ENCODE assay signal across 8 cellular contexts in the genomic region with DNA sequence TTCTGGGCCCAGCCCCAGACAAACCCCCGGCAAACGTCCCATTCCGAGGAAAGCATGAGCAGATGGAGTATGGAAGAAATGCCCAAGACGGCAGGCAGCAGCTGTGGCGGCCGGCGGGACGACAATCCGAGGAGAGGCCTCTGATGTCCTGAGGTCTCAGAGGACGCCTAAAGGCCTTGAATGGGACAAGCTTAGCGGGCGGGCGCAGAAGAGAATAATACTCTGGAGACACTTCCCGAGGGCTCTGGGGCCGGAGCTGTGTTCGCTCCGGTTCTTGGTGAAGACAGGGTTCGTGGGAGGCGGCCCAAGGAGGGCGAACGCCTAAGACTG. TPM values are rescaled to one million over a fixed set of nuclear protein-coding genes. Genes with fewer than 3 reads are reported as not detected.
A peak's percentile ranks its signal among the peaks of the same experiment; 100 is the strongest.
DNase-seq lines count a peak whose midpoint lies in the region; ATAC-seq and TF ChIP-seq lines count a peak whose summit lies in the region.

No MANE protein-coding gene starts in this region.

- no peak overlapping the region for H2AK5ac ChIP-seq in mesendoderm (ENCODE audit: low read length)

- H3K4ac ChIP-seq in mesendoderm (ENCODE audit: low read depth, low read length) = peak overlapping the region; percentile 73

- H3K27me3 ChIP-seq in cardiac muscle cell = no peaks in the 10 kb centered on the region
- no peaks in the 10 kb centered on the region for H3K27me3 ChIP-seq in mesendoderm (ENCODE audit: insufficient read depth, low read length, poor library complexity)
- no peaks in the 10 kb centered on the region for H3K27me3 ChIP-seq in vagina

- peak overlapping the region; percentile 44 for H3K4me3 ChIP-seq in cardiac muscle cell
- H3K4me3 ChIP-seq in mesendoderm (ENCODE audit: low read length) = peak overlapping the region; percentile 66
- H3K4me3 ChIP-seq in vagina = peak overlapping the region; percentile 55 to 59

- H3K4me1 ChIP-seq in cardiac muscle cell (ENCODE audit: low read depth) (peaks cover 5% of the 10 kb centered on the region), mesendoderm (ENCODE audit: control insufficient read depth, low read depth, low read length) (peaks cover 4% of the 10 kb centered on the region), vagina (peaks cover 28% of the 10 kb centered on the region)

- H3K27ac Mint-ChIP-seq in MCF 10A (ENCODE audit: low read depth, unreplicated experiment) = peak overlapping the region; percentile 84

- H4K5ac ChIP-seq in mesendoderm (ENCODE audit: low read length) = no peak overlapping the region

- peak overlapping the region; percentile 74 for H3K23ac ChIP-seq in mesendoderm (ENCODE audit: low read length)

- no peak for DNase-seq in cardiac muscle cell (ENCODE audit: low read depth in 1 of 2, low spot score in 1 of 2)
- DNase-seq in Right ventricle myocardium inferior (ENCODE audit: missing footprints) = no peak
- no peak for DNase-seq in MCF 10A (ENCODE audit: unreplicated experiment)
- DNase-seq in mesendoderm = no peak
- no peak for DNase-seq in vagina (ENCODE audit: extremely low spot score in 2 of 2)
- no peak for DNase-seq in posterior vena cava (ENCODE audit: low spot score)
- DNase-seq in DMS79 (lab: John Stamatoyannopoulos, UW) = no peak
- DNase-seq in NCI-H2029 (lab: John Stamatoyannopoulos, UW) = no peak

- no peaks in the 10 kb centered on the region for H3K27me3 Mint-ChIP-seq in MCF 10A (ENCODE audit: insufficient read depth, unreplicated experiment)

- H4K8ac ChIP-seq in mesendoderm (ENCODE audit: low read depth, low read length) = no peak overlapping the region

- H3K36me3 ChIP-seq in cardiac muscle cell = peaks cover 31% of the 10 kb centered on the region
- H3K36me3 ChIP-seq in mesendoderm (ENCODE audit: control insufficient read depth, insufficient read depth, low read length) = peaks cover 15% of the 10 kb centered on the region
- H3K36me3 ChIP-seq in vagina = peaks cover 0 to 39% of the 10 kb centered on the region in 2 donors

- H2BK5ac ChIP-seq in mesendoderm (ENCODE audit: low read length) = peak overlapping the region; percentile 58

- H3K27ac ChIP-seq in cardiac muscle cell (peak overlapping the region; percentile 79), mesendoderm (ENCODE audit: low read depth, low read length) (peak overlapping the region; percentile 89), vagina (peak overlapping the region; percentile 91)

- H3K9me3 Mint-ChIP-seq in MCF 10A (ENCODE audit: unreplicated experiment) = no peaks in the 10 kb centered on the region

- POLR2A ChIA-PET in MCF 10A (lab: Yijun Ruan, JAX) = interaction anchor here (0.6 to 3.3 kb wide), 13 partner anchors 16 to 361 kb away, joined by 3 to 41 read pairs (median 6); a partner anchor contains a TSS

- H3K79me2 ChIP-seq in mesendoderm (ENCODE audit: control insufficient read depth, insufficient read depth, low read length) = peaks cover 2% of the 10 kb centered on the region

- no CpG with 5 or more reads among the region's 21 CpGs for WGBS in mesendoderm (ENCODE audit: extremely low coverage, insufficient coverage, low lambda C conversion rate)

- CTCF ChIA-PET in MCF 10A (lab: Yijun Ruan, JAX) = interaction anchor here (1.2 to 1.9 kb wide), 5 partner anchors 9 to 246 kb away, joined by 4 to 6 read pairs (median 4); no protein-coding TSS in a partner anchor

- H3K4me1 Mint-ChIP-seq in MCF 10A (ENCODE audit: insufficient read depth, unreplicated experiment) = peaks cover 17% of the 10 kb centered on the region

- H2BK15ac ChIP-seq in mesendoderm (replicated peaks; ENCODE audit: low read depth) = no peak overlapping the region

- H3K4me3 Mint-ChIP-seq in MCF 10A (ENCODE audit: unreplicated experiment) = peak overlapping the region; percentile 83

- no peak for ATAC-seq in Right ventricle myocardium inferior

- peaks cover 36% of the 10 kb centered on the region for H3K36me3 Mint-ChIP-seq in MCF 10A (ENCODE audit: insufficient read depth, unreplicated experiment)

- H3K9ac ChIP-seq in mesendoderm (ENCODE audit: low read length) = peak overlapping the region; percentile 92

- no peak overlapping the region for H2BK120ac ChIP-seq in mesendoderm (ENCODE audit: low read depth, low read length)

- H3K79me1 ChIP-seq in mesendoderm (ENCODE audit: low read length) = peaks cover 6% of the 10 kb centered on the region

- TF ChIP-seq POLR2A in vagina (IDR thresholded peaks at IDR 0.05) = no peak

- peak overlapping the region; percentile 92 for H3K56ac ChIP-seq in mesendoderm (ENCODE audit: low read length)

- BruUV-seq in MCF 10A (replicated peaks; lab: Mats Ljungman, UMichigan) = no TSS peak

- intact Hi-C loops in Right ventricle myocardium inferior (cut with DNase I) = loop anchor here (2.0 to 5.0 kb wide), 2 partner anchors 44 to 102 kb away; a partner anchor contains a TSS
- intact Hi-C loops in MCF 10A (cut with micrococcal nuclease) = no loop called here
- intact Hi-C loops in vagina (cut with DNase I) = no loop called here
- intact Hi-C loops in posterior vena cava (cut with DNase I) = no loop called here

- peak overlapping the region; percentile 87 for H3K4me2 ChIP-seq in mesendoderm (ENCODE audit: low read length)

- H3K9me3 ChIP-seq in cardiac muscle cell (ENCODE audit: low read depth) (no peaks in the 10 kb centered on the region), vagina (no peaks in the 10 kb centered on the region)

- no peak for TF ChIP-seq CTCF in cardiac muscle cell (IDR thresholded peaks at IDR 0.05; ENCODE audit: low read depth, low read length)
- no peak for TF ChIP-seq CTCF in MCF 10A (IDR thresholded peaks at IDR 0.05; ENCODE audit: unreplicated experiment)
- no peak for TF ChIP-seq CTCF in vagina (IDR thresholded peaks at IDR 0.05)

- no peak overlapping the region for H3K18ac ChIP-seq in mesendoderm (ENCODE audit: low read length)

RNA-seq across cellular contexts. Expression of a gene that starts 0.5 kb away (rescaled TPM):
- total RNA-seq in cardiac muscle cell = 30.7 and 32.1 TPM in 2 replicates
- polyA plus RNA-seq in cardiac muscle cell = 34.5 and 45.9 TPM in 2 replicates
- total RNA-seq in Right ventricle myocardium inferior = 10.5 TPM
- total RNA-seq in MCF 10A (2022) = 15.3 and 17.7 TPM in 2 replicates
- polyA plus RNA-seq in mesendoderm (2013, experiment 1 of 2) = 30.7 TPM
- polyA plus RNA-seq in mesendoderm (2013, experiment 2 of 2) = 35.5 TPM
- total RNA-seq in vagina = 51.6 TPM
- total RNA-seq in posterior vena cava = 10 to 100 TPM; 15.4 to 23.4 TPM

RNA-seq across cellular contexts. Expression of a gene that starts 17.8 kb away (rescaled TPM):
- total RNA-seq in cardiac muscle cell (15.7 and 17.3 TPM in 2 replicates), Right ventricle myocardium inferior (10.9 TPM), MCF 10A (2022) (19.9 and 21.4 TPM in 2 replicates), vagina (16.9 TPM), posterior vena cava (10 to 100 TPM; 15.6 to 17.5 TPM)
- 11.1 and 11.4 TPM in 2 replicates for polyA plus RNA-seq in cardiac muscle cell
- 15.6 TPM for polyA plus RNA-seq in mesendoderm (2013, experiment 1 of 2)
- 16.1 TPM for polyA plus RNA-seq in mesendoderm (2013, experiment 2 of 2)

RNA-seq across cellular contexts. Expression of a gene that starts 20.4 kb away (rescaled TPM):
- 23.7 and 24.6 TPM in 2 replicates for total RNA-seq in cardiac muscle cell
- polyA plus RNA-seq in cardiac muscle cell = 20.4 and 29.1 TPM in 2 replicates
- 18.4 TPM for total RNA-seq in Right ventricle myocardium inferior
- 8.3 and 11.7 TPM in 2 replicates for total RNA-seq in MCF 10A (2022)
- 4.1 TPM for polyA plus RNA-seq in mesendoderm (2013, experiment 1 of 2)
- polyA plus RNA-seq in mesendoderm (2013, experiment 2 of 2) = 3.7 TPM
- 42.5 TPM for total RNA-seq in vagina
- total RNA-seq in posterior vena cava = 10 to 100 TPM; 47.8 to 50.6 TPM

RNA-seq across cellular contexts. Expression of a gene that starts 43.0 kb away (rescaled TPM):
- total RNA-seq in cardiac muscle cell = 137 and 141 TPM in 2 replicates
- polyA plus RNA-seq in cardiac muscle cell = 91.3 and 97.2 TPM in 2 replicates
- total RNA-seq in Right ventricle myocardium inferior = 48.4 TPM
- total RNA-seq in MCF 10A (2022) = 72.0 and 77.1 TPM in 2 replicates
- polyA plus RNA-seq in mesendoderm (2013, experiment 1 of 2) = 38.4 TPM
- 38.3 TPM for polyA plus RNA-seq in mesendoderm (2013, experiment 2 of 2)
- 58.9 TPM for total RNA-seq in vagina
- total RNA-seq in posterior vena cava = 10 to 100 TPM; 44.2 to 48.8 TPM

RNA-seq across cellular contexts. Expression of a gene that starts 43.6 kb away (rescaled TPM):
- 114 and 136 TPM in 2 replicates for total RNA-seq in cardiac muscle cell
- polyA plus RNA-seq in cardiac muscle cell = 111 and 138 TPM in 2 replicates
- 70.8 TPM for total RNA-seq in Right ventricle myocardium inferior
- 122 and 132 TPM in 2 replicates for total RNA-seq in MCF 10A (2022)
- 93.1 TPM for polyA plus RNA-seq in mesendoderm (2013, experiment 1 of 2)
- polyA plus RNA-seq in mesendoderm (2013, experiment 2 of 2) = 95.1 TPM
- 124 TPM for total RNA-seq in vagina
- total RNA-seq in posterior vena cava = 100 to 1,000 TPM; 144 to 148 TPM
